Comparison of ENCODE assay signal across 1 cellular context in the genomic region with DNA sequence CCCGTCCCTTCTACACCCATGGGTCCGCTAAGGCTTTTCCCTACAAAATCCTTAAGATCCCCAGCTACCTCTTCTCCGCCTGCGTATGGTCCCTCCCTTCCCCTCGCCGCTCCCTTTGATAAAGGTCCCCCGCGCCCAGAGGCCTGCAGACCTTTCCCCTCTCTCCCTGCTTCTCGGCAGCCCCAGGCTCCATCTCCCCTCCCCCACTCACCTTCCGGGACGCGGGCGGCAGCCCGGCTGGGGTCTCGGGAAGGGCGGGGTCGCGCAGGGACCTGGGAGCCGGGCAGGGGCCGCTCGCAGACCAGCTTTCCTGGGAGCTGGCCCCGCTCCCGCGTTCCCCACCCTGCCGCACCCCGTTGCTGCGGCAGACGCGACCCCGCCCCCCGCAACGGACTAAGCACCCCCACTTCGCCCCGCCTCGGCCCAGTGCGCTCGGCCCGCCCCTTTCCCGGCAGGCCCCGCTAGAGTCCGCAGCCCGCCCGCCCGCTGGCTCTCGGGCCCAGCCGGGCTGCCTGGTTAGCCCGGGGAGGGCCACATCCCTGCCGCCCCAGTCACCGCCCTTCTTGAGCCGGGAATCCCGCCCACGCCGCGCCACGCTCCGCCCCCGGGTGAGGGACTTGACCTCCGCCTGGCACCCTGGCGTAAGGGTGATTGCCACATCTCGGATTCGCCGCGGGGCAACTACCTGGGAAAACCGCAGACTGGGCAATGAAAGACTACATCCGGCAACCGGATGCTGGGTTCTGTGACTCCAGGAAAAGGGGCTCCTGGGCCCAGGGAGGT.
A peak's percentile ranks its signal among the peaks of the same experiment; 100 is the strongest.
TF ChIP-seq lines count a peak whose summit lies in the region.

A gene with protein sequence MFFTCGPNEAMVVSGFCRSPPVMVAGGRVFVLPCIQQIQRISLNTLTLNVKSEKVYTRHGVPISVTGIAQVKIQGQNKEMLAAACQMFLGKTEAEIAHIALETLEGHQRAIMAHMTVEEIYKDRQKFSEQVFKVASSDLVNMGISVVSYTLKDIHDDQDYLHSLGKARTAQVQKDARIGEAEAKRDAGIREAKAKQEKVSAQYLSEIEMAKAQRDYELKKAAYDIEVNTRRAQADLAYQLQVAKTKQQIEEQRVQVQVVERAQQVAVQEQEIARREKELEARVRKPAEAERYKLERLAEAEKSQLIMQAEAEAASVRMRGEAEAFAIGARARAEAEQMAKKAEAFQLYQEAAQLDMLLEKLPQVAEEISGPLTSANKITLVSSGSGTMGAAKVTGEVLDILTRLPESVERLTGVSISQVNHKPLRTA (minus strand): TSS at position 372 of the 783 bp plus-strand sequence. CDS start 498 bp downstream, outside the sequence.

TF ChIP-seq in HepG2, 621 proteins besides CTCF, POLR2A, EP300 and RAD21 (continued from another document and continues in another):
- TF ChIP-seq, protein P1, sequence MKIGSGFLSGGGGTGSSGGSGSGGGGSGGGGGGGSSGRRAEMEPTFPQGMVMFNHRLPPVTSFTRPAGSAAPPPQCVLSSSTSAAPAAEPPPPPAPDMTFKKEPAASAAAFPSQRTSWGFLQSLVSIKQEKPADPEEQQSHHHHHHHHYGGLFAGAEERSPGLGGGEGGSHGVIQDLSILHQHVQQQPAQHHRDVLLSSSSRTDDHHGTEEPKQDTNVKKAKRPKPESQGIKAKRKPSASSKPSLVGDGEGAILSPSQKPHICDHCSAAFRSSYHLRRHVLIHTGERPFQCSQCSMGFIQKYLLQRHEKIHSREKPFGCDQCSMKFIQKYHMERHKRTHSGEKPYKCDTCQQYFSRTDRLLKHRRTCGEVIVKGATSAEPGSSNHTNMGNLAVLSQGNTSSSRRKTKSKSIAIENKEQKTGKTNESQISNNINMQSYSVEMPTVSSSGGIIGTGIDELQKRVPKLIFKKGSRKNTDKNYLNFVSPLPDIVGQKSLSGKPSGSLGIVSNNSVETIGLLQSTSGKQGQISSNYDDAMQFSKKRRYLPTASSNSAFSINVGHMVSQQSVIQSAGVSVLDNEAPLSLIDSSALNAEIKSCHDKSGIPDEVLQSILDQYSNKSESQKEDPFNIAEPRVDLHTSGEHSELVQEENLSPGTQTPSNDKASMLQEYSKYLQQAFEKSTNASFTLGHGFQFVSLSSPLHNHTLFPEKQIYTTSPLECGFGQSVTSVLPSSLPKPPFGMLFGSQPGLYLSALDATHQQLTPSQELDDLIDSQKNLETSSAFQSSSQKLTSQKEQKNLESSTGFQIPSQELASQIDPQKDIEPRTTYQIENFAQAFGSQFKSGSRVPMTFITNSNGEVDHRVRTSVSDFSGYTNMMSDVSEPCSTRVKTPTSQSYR (CRISPR knock-in tag; IDR thresholded peaks at IDR 0.05; ENCODE audit: borderline replicate concordance), result peak; percentile 100
- TF ChIP-seq MAFK (conservative IDR thresholded peaks at IDR 0.05 in 1 of 2, IDR thresholded peaks at IDR 0.05 in 1 of 2; ENCODE audit: low read length in 2 of 2) (no peak; a peak in 1 of 4 replicates), ZNF235 (CRISPR knock-in tag; IDR thresholded peaks at IDR 0.05; ENCODE audit: borderline replicate concordance) (peak; percentile 98; the same call in 1 of the 2 replicates), ZNF766 (CRISPR knock-in tag; IDR thresholded peaks at IDR 0.05; ENCODE audit: borderline replicate concordance) (0 out of 2 replicates have a peak, but pooled peaks have one; percentile 45), NR2F6 (IDR thresholded peaks at IDR 0.05) (peak; percentile 84), NR2F6 (CRISPR knock-in tag; IDR thresholded peaks at IDR 0.05) (peak; percentile 95), TP53 (CRISPR knock-in tag; conservative IDR thresholded peaks at IDR 0.05) (no peak; the same call in none of the 2 replicates), TARDBP (CRISPR knock-in tag; IDR thresholded peaks at IDR 0.05) (peak; percentile 86; the same call in 1 of the 2 replicates), CAMTA2 (CRISPR knock-in tag; IDR thresholded peaks at IDR 0.05; ENCODE audit: borderline replicate concordance) (peak; percentile 55; the same call in 1 of the 2 replicates), ZMYM2 (CRISPR knock-in tag; IDR thresholded peaks at IDR 0.05) (0 out of 2 replicates have a peak, but pooled peaks have one; percentile 5), SMARCC2 (IDR thresholded peaks at IDR 0.05) (no peak), GTF2F1 (IDR thresholded peaks at IDR 0.05; ENCODE audit: low read length) (no peak), NR1H2 (CRISPR knock-in tag; IDR thresholded peaks at IDR 0.05; ENCODE audit: borderline replicate concordance, low read depth) (peak; percentile 61; the same call in 1 of the 2 replicates), ZNF615 (CRISPR knock-in tag; IDR thresholded peaks at IDR 0.05; ENCODE audit: borderline replicate concordance) (peak; percentile 96; the same call in 1 of the 2 replicates), EHMT2 (IDR thresholded peaks at IDR 0.05; ENCODE audit: borderline replicate concordance, low read depth, low read length) (no peak), ZNF780A (CRISPR knock-in tag; IDR thresholded peaks at IDR 0.05) (peak; percentile 96), RARA (CRISPR knock-in tag; IDR thresholded peaks at IDR 0.05) (peak; percentile 99), HDAC6 (IDR thresholded peaks at IDR 0.05; ENCODE audit: low read depth, low read length) (no peak), KLF11 (CRISPR knock-in tag; IDR thresholded peaks at IDR 0.05) (peak; percentile 71; the same call in 1 of the 2 replicates), RNF2 (conservative IDR thresholded peaks at IDR 0.05; ENCODE audit: low read depth) (no peak), ZKSCAN1 (IDR thresholded peaks at IDR 0.05; ENCODE audit: low read length) (no peak), ZNF788 (CRISPR knock-in tag; IDR thresholded peaks at IDR 0.05; ENCODE audit: borderline replicate concordance) (peak; percentile 94), GABPA (IDR thresholded peaks at IDR 0.05; ENCODE audit: low read depth, low read length) (no peak), GABPA (CRISPR knock-in tag; IDR thresholded peaks at IDR 0.05; ENCODE audit: low read depth) (no peak), RFX5 (IDR thresholded peaks at IDR 0.05; ENCODE audit: low read depth, low read length) (no peak), ZBTB8A (CRISPR knock-in tag; IDR thresholded peaks at IDR 0.05; ENCODE audit: borderline replicate concordance, low read depth) (peak; percentile 77), ZNF710 (CRISPR knock-in tag; IDR thresholded peaks at IDR 0.05; ENCODE audit: borderline replicate concordance) (peak; percentile 94)
- TF ChIP-seq, protein P2, sequence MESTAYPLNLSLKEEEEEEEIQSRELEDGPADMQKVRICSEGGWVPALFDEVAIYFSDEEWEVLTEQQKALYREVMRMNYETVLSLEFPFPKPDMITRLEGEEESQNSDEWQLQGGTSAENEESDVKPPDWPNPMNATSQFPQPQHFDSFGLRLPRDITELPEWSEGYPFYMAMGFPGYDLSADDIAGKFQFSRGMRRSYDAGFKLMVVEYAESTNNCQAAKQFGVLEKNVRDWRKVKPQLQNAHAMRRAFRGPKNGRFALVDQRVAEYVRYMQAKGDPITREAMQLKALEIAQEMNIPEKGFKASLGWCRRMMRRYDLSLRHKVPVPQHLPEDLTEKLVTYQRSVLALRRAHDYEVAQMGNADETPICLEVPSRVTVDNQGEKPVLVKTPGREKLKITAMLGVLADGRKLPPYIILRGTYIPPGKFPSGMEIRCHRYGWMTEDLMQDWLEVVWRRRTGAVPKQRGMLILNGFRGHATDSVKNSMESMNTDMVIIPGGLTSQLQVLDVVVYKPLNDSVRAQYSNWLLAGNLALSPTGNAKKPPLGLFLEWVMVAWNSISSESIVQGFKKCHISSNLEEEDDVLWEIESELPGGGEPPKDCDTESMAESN (CRISPR knock-in tag; conservative IDR thresholded peaks at IDR 0.05), result peak; percentile 99
- TF ChIP-seq, protein P3, sequence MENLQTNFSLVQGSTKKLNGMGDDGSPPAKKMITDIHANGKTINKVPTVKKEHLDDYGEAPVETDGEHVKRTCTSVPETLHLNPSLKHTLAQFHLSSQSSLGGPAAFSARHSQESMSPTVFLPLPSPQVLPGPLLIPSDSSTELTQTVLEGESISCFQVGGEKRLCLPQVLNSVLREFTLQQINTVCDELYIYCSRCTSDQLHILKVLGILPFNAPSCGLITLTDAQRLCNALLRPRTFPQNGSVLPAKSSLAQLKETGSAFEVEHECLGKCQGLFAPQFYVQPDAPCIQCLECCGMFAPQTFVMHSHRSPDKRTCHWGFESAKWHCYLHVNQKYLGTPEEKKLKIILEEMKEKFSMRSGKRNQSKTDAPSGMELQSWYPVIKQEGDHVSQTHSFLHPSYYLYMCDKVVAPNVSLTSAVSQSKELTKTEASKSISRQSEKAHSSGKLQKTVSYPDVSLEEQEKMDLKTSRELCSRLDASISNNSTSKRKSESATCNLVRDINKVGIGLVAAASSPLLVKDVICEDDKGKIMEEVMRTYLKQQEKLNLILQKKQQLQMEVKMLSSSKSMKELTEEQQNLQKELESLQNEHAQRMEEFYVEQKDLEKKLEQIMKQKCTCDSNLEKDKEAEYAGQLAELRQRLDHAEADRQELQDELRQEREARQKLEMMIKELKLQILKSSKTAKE (CRISPR knock-in tag; IDR thresholded peaks at IDR 0.05; ENCODE audit: borderline replicate concordance), result peak; percentile 96
- TF ChIP-seq, protein P4, sequence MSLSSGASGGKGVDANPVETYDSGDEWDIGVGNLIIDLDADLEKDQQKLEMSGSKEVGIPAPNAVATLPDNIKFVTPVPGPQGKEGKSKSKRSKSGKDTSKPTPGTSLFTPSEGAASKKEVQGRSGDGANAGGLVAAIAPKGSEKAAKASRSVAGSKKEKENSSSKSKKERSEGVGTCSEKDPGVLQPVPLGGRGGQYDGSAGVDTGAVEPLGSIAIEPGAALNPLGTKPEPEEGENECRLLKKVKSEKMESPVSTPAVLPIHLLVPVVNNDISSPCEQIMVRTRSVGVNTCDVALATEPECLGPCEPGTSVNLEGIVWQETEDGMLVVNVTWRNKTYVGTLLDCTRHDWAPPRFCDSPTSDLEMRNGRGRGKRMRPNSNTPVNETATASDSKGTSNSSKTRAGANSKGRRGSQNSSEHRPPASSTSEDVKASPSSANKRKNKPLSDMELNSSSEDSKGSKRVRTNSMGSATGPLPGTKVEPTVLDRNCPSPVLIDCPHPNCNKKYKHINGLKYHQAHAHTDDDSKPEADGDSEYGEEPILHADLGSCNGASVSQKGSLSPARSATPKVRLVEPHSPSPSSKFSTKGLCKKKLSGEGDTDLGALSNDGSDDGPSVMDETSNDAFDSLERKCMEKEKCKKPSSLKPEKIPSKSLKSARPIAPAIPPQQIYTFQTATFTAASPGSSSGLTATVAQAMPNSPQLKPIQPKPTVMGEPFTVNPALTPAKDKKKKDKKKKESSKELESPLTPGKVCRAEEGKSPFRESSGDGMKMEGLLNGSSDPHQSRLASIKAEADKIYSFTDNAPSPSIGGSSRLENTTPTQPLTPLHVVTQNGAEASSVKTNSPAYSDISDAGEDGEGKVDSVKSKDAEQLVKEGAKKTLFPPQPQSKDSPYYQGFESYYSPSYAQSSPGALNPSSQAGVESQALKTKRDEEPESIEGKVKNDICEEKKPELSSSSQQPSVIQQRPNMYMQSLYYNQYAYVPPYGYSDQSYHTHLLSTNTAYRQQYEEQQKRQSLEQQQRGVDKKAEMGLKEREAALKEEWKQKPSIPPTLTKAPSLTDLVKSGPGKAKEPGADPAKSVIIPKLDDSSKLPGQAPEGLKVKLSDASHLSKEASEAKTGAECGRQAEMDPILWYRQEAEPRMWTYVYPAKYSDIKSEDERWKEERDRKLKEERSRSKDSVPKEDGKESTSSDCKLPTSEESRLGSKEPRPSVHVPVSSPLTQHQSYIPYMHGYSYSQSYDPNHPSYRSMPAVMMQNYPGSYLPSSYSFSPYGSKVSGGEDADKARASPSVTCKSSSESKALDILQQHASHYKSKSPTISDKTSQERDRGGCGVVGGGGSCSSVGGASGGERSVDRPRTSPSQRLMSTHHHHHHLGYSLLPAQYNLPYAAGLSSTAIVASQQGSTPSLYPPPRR (CRISPR knock-in tag; IDR thresholded peaks at IDR 0.05; ENCODE audit: borderline replicate concordance), result peak; percentile 88
- TF ChIP-seq, protein P5, sequence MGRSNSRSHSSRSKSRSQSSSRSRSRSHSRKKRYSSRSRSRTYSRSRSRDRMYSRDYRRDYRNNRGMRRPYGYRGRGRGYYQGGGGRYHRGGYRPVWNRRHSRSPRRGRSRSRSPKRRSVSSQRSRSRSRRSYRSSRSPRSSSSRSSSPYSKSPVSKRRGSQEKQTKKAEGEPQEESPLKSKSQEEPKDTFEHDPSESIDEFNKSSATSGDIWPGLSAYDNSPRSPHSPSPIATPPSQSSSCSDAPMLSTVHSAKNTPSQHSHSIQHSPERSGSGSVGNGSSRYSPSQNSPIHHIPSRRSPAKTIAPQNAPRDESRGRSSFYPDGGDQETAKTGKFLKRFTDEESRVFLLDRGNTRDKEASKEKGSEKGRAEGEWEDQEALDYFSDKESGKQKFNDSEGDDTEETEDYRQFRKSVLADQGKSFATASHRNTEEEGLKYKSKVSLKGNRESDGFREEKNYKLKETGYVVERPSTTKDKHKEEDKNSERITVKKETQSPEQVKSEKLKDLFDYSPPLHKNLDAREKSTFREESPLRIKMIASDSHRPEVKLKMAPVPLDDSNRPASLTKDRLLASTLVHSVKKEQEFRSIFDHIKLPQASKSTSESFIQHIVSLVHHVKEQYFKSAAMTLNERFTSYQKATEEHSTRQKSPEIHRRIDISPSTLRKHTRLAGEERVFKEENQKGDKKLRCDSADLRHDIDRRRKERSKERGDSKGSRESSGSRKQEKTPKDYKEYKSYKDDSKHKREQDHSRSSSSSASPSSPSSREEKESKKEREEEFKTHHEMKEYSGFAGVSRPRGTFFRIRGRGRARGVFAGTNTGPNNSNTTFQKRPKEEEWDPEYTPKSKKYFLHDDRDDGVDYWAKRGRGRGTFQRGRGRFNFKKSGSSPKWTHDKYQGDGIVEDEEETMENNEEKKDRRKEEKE (IDR thresholded peaks at IDR 0.05), result no peak
- TF ChIP-seq, protein P6, sequence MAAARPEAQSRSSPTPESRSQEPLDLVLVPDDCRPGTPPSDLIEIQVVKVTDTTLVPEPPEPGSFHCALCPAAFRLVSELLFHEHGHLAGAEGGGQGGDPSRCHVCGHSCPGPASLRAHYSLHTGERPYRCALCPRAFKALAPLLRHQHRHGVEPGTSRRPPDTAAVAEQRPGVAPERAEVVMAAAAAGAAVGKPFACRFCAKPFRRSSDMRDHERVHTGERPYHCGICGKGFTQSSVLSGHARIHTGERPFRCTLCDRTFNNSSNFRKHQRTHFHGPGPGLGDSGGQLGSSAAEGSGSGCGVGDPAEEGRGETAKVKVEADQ (CRISPR knock-in tag; IDR thresholded peaks at IDR 0.05; ENCODE audit: borderline replicate concordance), result peak; percentile 96
